ENCODE assay signal across 10 cellular contexts in the genomic region with DNA sequence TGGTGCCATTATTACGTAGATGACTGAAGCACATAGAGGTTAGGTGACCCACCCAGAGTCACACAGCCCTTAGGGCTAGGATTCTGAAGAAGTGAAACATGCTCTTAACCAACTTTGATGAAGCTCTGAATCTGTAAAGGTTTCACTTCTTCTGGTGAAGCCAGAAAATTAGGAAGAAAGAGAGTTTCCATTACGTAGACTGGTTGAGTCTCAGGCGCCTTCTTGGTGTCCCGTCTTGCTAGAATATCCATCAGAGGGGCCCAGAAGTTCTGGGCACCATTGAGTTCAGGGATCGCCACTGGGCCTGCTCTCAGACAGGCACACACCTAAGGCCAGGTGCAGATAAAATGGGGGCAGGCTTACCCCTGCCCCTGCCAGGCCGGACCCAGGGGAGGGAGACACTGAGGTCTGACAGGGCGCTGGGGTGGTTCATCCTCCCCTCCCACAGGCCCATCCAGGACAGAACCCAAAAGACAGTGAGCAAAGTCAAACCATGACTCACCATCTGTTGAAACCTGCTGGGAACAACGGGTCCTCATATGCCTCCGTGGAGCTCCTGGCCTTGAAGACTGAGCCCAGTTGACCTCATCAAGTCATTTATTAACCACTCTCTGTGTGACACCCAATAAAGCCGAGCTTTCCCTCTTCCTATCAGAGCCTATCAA. TPM values are rescaled to one million over a fixed set of nuclear protein-coding genes. Genes with fewer than 3 reads are reported as not detected.
DNase-seq lines count a peak whose midpoint lies in the region; ATAC-seq, FAIRE-seq and TF ChIP-seq lines count a peak whose summit lies in the region.
"Had no signal": no experiment of that assay in that cellular context is flagged by ENCODE, and none has a peak within 500 bp of the region (broad histone marks: within the 10 kb centered on the region; RNA-seq: fewer than 3 reads in every experiment).

No MANE protein-coding gene starts in this region.

- BruUV-seq in HepG2 (replicated peaks; lab: Mats Ljungman, UMichigan) (no TSS peak), PC-9 (replicated peaks; lab: Mats Ljungman, UMichigan) (no TSS peak)

- H3K36me3 ChIP-seq in HepG2 (replicated peaks in 1 of 2; ENCODE audit: control insufficient read depth in 1 of 2, insufficient read depth in 2 of 2, low read length in 2 of 2) (no peaks in the 10 kb centered on the region), PC-9 (ENCODE audit: low read depth) (no peaks in the 10 kb centered on the region)

- H4K20me1 ChIP-seq in HepG2 (ENCODE audit: insufficient read depth, low read length) (no peaks in the 10 kb centered on the region), PC-9 (ENCODE audit: insufficient read depth) (no peaks in the 10 kb centered on the region)

- H3K4me3 Mint-ChIP-seq in HFFc6, result no peak overlapping the region

- no peak for TF ChIP-seq RAD21 in HepG2 (CRISPR knock-in tag; IDR thresholded peaks at IDR 0.05)

- TF ChIP-seq EP300 in HepG2 (IDR thresholded peaks at IDR 0.05; ENCODE audit: low read depth in 2 of 2, low read length in 2 of 2) (peak in 1 of 2 experiments; percentile 45; a peak in 1 of 4 replicates), HepG2 (CRISPR knock-in tag; IDR thresholded peaks at IDR 0.05; ENCODE audit: borderline replicate concordance) (no peak)

- peak; percentile 75 for FAIRE-seq in HepG2 (lab: Jason Lieb, UNC)

- H3K9me2 ChIP-seq in PC-9 (ENCODE audit: insufficient read depth), result no peaks in the 10 kb centered on the region

- peaks cover 43% of the 10 kb centered on the region for H3K4me1 ChIP-seq in HepG2 (ENCODE audit: insufficient read depth, low read length)
- H3K4me1 ChIP-seq in PC-9 (replicated peaks; ENCODE audit: insufficient read depth), result no peaks in the 10 kb centered on the region

- DNase-seq in HepG2 (ENCODE audit: low spot score) (peak; percentile 87), OCI-M2 (lab: John Stamatoyannopoulos, UW; ENCODE audit: unreplicated experiment) (no peak), GM19240 (ENCODE audit: insufficient read length, low spot score) (no peak), HFFc6 (no peak), PC-9 (no peak)

- peak overlapping the region; percentile 51 for H3K4me2 ChIP-seq in HepG2 (ENCODE audit: low read depth, low read length)
- no peak overlapping the region for H3K4me2 ChIP-seq in PC-9

- in situ Hi-C loops in HepG2 (cut with HindIII; ENCODE audit: extremely low pct_ligation_motif_present, low pct_unique_long_range_greater_than_20kb), result loop anchor here (10.0 kb wide), 1 partner anchor 388 kb away; no protein-coding TSS in a partner anchor

- H3K27me3 ChIP-seq in HepG2 (ENCODE audit: control insufficient read depth in 1 of 2, insufficient read depth in 2 of 2, low read length in 2 of 2) (no peaks in the 10 kb centered on the region; a peak in 1 of 5 replicates), PC-9 (ENCODE audit: insufficient read depth, low read depth) (peaks cover 61% of the 10 kb centered on the region)

- H3K9ac ChIP-seq in HepG2 (ENCODE audit: insufficient read depth, low read depth, low read length), result no peak overlapping the region

- ATAC-seq in GM18498 (IDR thresholded peaks at IDR 0.05; ENCODE audit: unreplicated experiment) (peak; percentile 93), GM21528 (IDR thresholded peaks at IDR 0.05; ENCODE audit: low FRiP score, unreplicated experiment) (peak; percentile 86), HG03457 (IDR thresholded peaks at IDR 0.05; ENCODE audit: unreplicated experiment) (peak; percentile 69), HepG2 (peak; percentile 89)

- H3K9me3 ChIP-seq in HepG2 (ENCODE audit: low read length), result no peaks in the 10 kb centered on the region
- H3K9me3 ChIP-seq in PC-9 (ENCODE audit: insufficient read depth, low read depth), result no peaks in the 10 kb centered on the region

- no peak for TF ChIP-seq POLR2A in HepG2 (IDR thresholded peaks at IDR 0.05; ENCODE audit: insufficient read depth in 1 of 2, low read depth in 2 of 2, low read length in 2 of 2)

- 45% methylated on average over 8 of the region's 10 CpGs for WGBS in HepG2 (ENCODE audit: low lambda C conversion rate)

- POLR2A ChIA-PET in HepG2 (lab: Yijun Ruan, JAX) (interaction anchor here (1.3 kb wide), 1 partner anchor 176 kb away, joined by 6 read pairs; a partner anchor contains a TSS), PC-9 (lab: Charles Lee; ENCODE audit: unreplicated experiment) (no interaction called here)

- H3K9me3 Mint-ChIP-seq in HFFc6, result no peaks in the 10 kb centered on the region

- intact Hi-C loops in HepG2 (cut with micrococcal nuclease; ENCODE audit: unreplicated experiment) (no loop called here), PC-9 (cut with micrococcal nuclease; ENCODE audit: unreplicated experiment) (no loop called here)

- H3K4me1 Mint-ChIP-seq in HFFc6 (ENCODE audit: low read depth), result no peaks in the 10 kb centered on the region

- no peaks in the 10 kb centered on the region for H3F3A ChIP-seq in PC-9 (ENCODE audit: insufficient read depth, low read depth)

- no peaks in the 10 kb centered on the region for H3K36me3 Mint-ChIP-seq in HFFc6 (ENCODE audit: low read depth)

- H3K4me3 ChIP-seq in HepG2 (replicated peaks in 1 of 3; ENCODE audit: insufficient read depth in 1 of 3, low read depth in 2 of 3, low read length in 3 of 3) (no peak overlapping the region), PC-9 (no peak overlapping the region)

- no peak overlapping the region for H2AFZ ChIP-seq in HepG2 (ENCODE audit: low read length)
- H2AFZ ChIP-seq in PC-9, result no peak overlapping the region

- CTCF ChIA-PET in HepG2 (lab: Yijun Ruan, JAX; ENCODE audit: low intra/inter-chr PET ratio, low total read pairs), result no interaction called here
- CTCF ChIA-PET in PC-9 (lab: Charles Lee), result no interaction called here

- H3K27ac ChIP-seq in HepG2 (ENCODE audit: extremely low read length, insufficient read depth, low read length), result no peak overlapping the region
- no peak overlapping the region for H3K27ac ChIP-seq in PC-9
- H3K27ac ChIP-seq: VCaP had no signal

- peaks cover 40% of the 10 kb centered on the region for H3K27me3 Mint-ChIP-seq in HFFc6 (ENCODE audit: insufficient read depth)

- TF ChIP-seq CTCF in HepG2 (CRISPR knock-in tag; IDR thresholded peaks at IDR 0.05) (no peak), HFFc6 (IDR thresholded peaks at IDR 0.05) (no peak), PC-9 (conservative IDR thresholded peaks at IDR 0.05) (no peak)

- no peak overlapping the region for H3K27ac Mint-ChIP-seq in HFFc6

- H3K79me2 ChIP-seq in HepG2 (ENCODE audit: insufficient read depth, low read length) (no peaks in the 10 kb centered on the region), PC-9 (ENCODE audit: low read depth) (no peaks in the 10 kb centered on the region)

TF ChIP-seq in HepG2, 621 proteins besides CTCF, POLR2A, EP300 and RAD21 (continues in another document):
- TF ChIP-seq, protein P1, sequence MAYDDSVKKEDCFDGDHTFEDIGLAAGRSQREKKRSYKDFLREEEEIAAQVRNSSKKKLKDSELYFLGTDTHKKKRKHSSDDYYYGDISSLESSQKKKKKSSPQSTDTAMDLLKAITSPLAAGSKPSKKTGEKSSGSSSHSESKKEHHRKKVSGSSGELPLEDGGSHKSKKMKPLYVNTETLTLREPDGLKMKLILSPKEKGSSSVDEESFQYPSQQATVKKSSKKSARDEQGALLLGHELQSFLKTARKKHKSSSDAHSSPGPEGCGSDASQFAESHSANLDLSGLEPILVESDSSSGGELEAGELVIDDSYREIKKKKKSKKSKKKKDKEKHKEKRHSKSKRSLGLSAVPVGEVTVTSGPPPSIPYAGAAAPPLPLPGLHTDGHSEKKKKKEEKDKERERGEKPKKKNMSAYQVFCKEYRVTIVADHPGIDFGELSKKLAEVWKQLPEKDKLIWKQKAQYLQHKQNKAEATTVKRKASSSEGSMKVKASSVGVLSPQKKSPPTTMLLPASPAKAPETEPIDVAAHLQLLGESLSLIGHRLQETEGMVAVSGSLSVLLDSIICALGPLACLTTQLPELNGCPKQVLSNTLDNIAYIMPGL (CRISPR knock-in tag; IDR thresholded peaks at IDR 0.05; ENCODE audit: borderline replicate concordance in 1 of 2, low read depth in 1 of 2), result no peak
- no peak for TF ChIP-seq HDAC6 (IDR thresholded peaks at IDR 0.05; ENCODE audit: low read depth, low read length)

RNA-seq across cellular contexts. Expression of a gene that starts 33.2 kb away (rescaled TPM):
- total RNA-seq in HepG2 (2016; rRNA removed; fragmentation: Illumina TruSeq; extraction: Trizol) (not detected in 2 replicates), PC-9 (2021) (not detected in 2 replicates)
- total RNA-seq in HepG2 (2016; cell fraction: cytosol; rRNA removed; fragmentation: Illumina TruSeq; extraction: Trizol; ENCODE audit: low read depth), result not detected in 2 replicates
- not detected in 2 replicates for total RNA-seq in HepG2 (2016; cell fraction: insoluble cytoplasmic fraction; rRNA removed; fragmentation: Illumina TruSeq; extraction: Trizol)
- not detected in 2 replicates for total RNA-seq in HepG2 (2016; cell fraction: membrane; rRNA removed; fragmentation: Illumina TruSeq; extraction: Trizol)
- total RNA-seq in HepG2 (2016; cell fraction: nucleus; rRNA removed; fragmentation: Illumina TruSeq; extraction: Trizol), result not detected in 2 replicates
- not detected in 2 replicates for polyA plus RNA-seq in HepG2 (2011; rRNA removed)
- not detected in 2 replicates for polyA plus RNA-seq in HepG2 (2011; cell fraction: cytosol; rRNA removed)
- polyA plus RNA-seq in HepG2 (2011; cell fraction: nucleus; rRNA removed), result not detected in 2 replicates
- not detected in 2 replicates for polyA plus RNA-seq in HepG2 (2012)
- not detected in 2 replicates for polyA plus RNA-seq in HepG2 (2016; cell fraction: cytosol; fragmentation: Illumina TruSeq; extraction: Trizol; ENCODE audit: low read depth)
- not detected in 2 replicates for polyA plus RNA-seq in HepG2 (2016; cell fraction: insoluble cytoplasmic fraction; fragmentation: Illumina TruSeq; extraction: Trizol; ENCODE audit: low read depth)
- not detected in 2 replicates for polyA plus RNA-seq in HepG2 (2016; cell fraction: membrane; fragmentation: Illumina TruSeq; extraction: Trizol; ENCODE audit: low read depth)
- polyA plus RNA-seq in HepG2 (2016; cell fraction: nucleus; fragmentation: Illumina TruSeq; extraction: Trizol; ENCODE audit: insufficient read depth, low read depth), result not detected in 2 replicates
- not detected in 2 replicates for polyA minus RNA-seq in HepG2 (2011; rRNA and poly(A)+ RNA removed; ENCODE audit: low replicate concordance)
- not detected in 2 replicates for polyA minus RNA-seq in HepG2 (2011; cell fraction: cytosol; rRNA and poly(A)+ RNA removed)
- not detected in 2 replicates for polyA minus RNA-seq in HepG2 (2011; cell fraction: nucleus; rRNA and poly(A)+ RNA removed)
- total RNA-seq in HFFc6 (2021; fragmentation: NEBNext Ultra II Directional; extraction: Animal tissue kit (Norgen Biotek cat#: 25700)), result under 1 TPM in 5 of 6 experiments, not detected in 1; 0.10 to 0.35 (median 0.14) TPM
- total RNA-seq: Daoy had no signal
